8 cellular contexts compared by ENCODE assay signal in genomic region chr6:165729307-165729936, GRCh38.
DNase-seq lines count a peak whose midpoint lies in the region; ATAC-seq and TF ChIP-seq lines count a peak whose summit lies in the region.

No MANE protein-coding gene starts in this region.

- H3K4me3 ChIP-seq in CD8-positive, alpha-beta T cell (ENCODE audit: low read depth, low read length): no peak overlapping the region
- H3K4me3 ChIP-seq in LNCaP clone FGC (ENCODE audit: low read depth, low read length) (no peak overlapping the region), astrocyte of the spinal cord (ENCODE audit: low read depth, low read length) (no peak overlapping the region), lower lobe of right lung (no peak overlapping the region), vagina (no peak overlapping the region)

- no peaks in the 10 kb centered on the region for H3K9me3 Mint-ChIP-seq in CD8-positive, alpha-beta T cell

- H3K27me3 ChIP-seq in CD8-positive, alpha-beta T cell (ENCODE audit: insufficient read depth, low read length): no peaks in the 10 kb centered on the region
- H3K27me3 ChIP-seq in lower lobe of right lung (ENCODE audit: low read depth) (no peaks in the 10 kb centered on the region), vagina (no peaks in the 10 kb centered on the region)

- no peaks in the 10 kb centered on the region for H3K4me1 ChIP-seq in CD8-positive, alpha-beta T cell (ENCODE audit: insufficient read depth, low read length)
- H3K4me1 ChIP-seq in lower lobe of right lung (no peaks in the 10 kb centered on the region), vagina (no peaks in the 10 kb centered on the region)

- H3K27me3 Mint-ChIP-seq in CD8-positive, alpha-beta T cell (ENCODE audit: low read depth): peaks cover 13% of the 10 kb centered on the region

- TF ChIP-seq CTCF in CD8-positive, alpha-beta T cell (IDR thresholded peaks at IDR 0.05): peak; percentile 55
- peak; percentile 72 for TF ChIP-seq CTCF in LNCaP clone FGC (IDR thresholded peaks at IDR 0.05; ENCODE audit: control insufficient read depth, extremely low read depth, insufficient read depth)
- TF ChIP-seq CTCF in astrocyte of the spinal cord (IDR thresholded peaks at IDR 0.05; ENCODE audit: low read depth, low read length): peak; percentile 67
- TF ChIP-seq CTCF in lower lobe of right lung (IDR thresholded peaks at IDR 0.05): peak; percentile 80
- TF ChIP-seq CTCF in vagina (IDR thresholded peaks at IDR 0.05): peak; percentile 4 to 52 (median 26)

- H3K27ac Mint-ChIP-seq in CD8-positive, alpha-beta T cell: no peak overlapping the region

- intact Hi-C loops in CD8-positive, alpha-beta T cell (cut with DNase I, micrococcal nuclease): loop anchor here in 1 of 2 experiments (5.0 kb wide), 2 partner anchors 123 to 378 kb away; no protein-coding TSS in a partner anchor
- intact Hi-C loops in lower lobe of right lung (cut with DNase I): no loop called here
- intact Hi-C loops in vagina (cut with DNase I): no loop called here

- DNase-seq in CD8-positive, alpha-beta T cell: peak in 1 of 7 experiments; percentile 32
- no peak for DNase-seq in LNCaP clone FGC (ENCODE audit: low read depth)
- DNase-seq in astrocyte of the spinal cord (ENCODE audit: low read depth, low spot score): peak; percentile 8
- DNase-seq in lower lobe of right lung: no peak
- DNase-seq in vagina (ENCODE audit: extremely low spot score in 2 of 2): no peak
- no peak for DNase-seq in NCI-H2171 treated with DMSO at 0.1 percent for 48 hours (lab: John Stamatoyannopoulos, UW)

- in situ Hi-C loops in astrocyte of the spinal cord (cut with HindIII; ENCODE audit: low sequenced_read_pairs): no loop called here

- ATAC-seq in CD8-positive, alpha-beta T cell: no peak
- ATAC-seq in GM18868 (IDR thresholded peaks at IDR 0.05; ENCODE audit: unreplicated experiment): peak; percentile 33
- peak in 1 of 2 donors; percentile 63 for ATAC-seq in lower lobe of right lung
- ATAC-seq in HG03025 (IDR thresholded peaks at IDR 0.05; ENCODE audit: low FRiP score, unreplicated experiment): no peak

- H3K27ac ChIP-seq in CD8-positive, alpha-beta T cell (ENCODE audit: low read depth, low read length): no peak overlapping the region
- H3K27ac ChIP-seq in lower lobe of right lung: no peak overlapping the region
- H3K27ac ChIP-seq in vagina: no peak overlapping the region

- POLR2A ChIA-PET in CD8-positive, alpha-beta T cell (lab: Charles Lee): no interaction called here

- no peak overlapping the region for H3K4me3 Mint-ChIP-seq in CD8-positive, alpha-beta T cell

- H3K36me3 Mint-ChIP-seq in CD8-positive, alpha-beta T cell: no peaks in the 10 kb centered on the region

- H3K36me3 ChIP-seq in CD8-positive, alpha-beta T cell (ENCODE audit: insufficient read depth, low read length): no peaks in the 10 kb centered on the region
- H3K36me3 ChIP-seq in lower lobe of right lung (no peaks in the 10 kb centered on the region), vagina (no peaks in the 10 kb centered on the region)

- no peaks in the 10 kb centered on the region for H3K9me3 ChIP-seq in CD8-positive, alpha-beta T cell (ENCODE audit: low read length)
- H3K9me3 ChIP-seq in lower lobe of right lung: no peaks in the 10 kb centered on the region
- H3K9me3 ChIP-seq in vagina: no peaks in the 10 kb centered on the region

- no peak for TF ChIP-seq POLR2A in vagina (IDR thresholded peaks at IDR 0.05)

- CTCF ChIA-PET in CD8-positive, alpha-beta T cell (lab: Charles Lee): interaction anchor here (0.6 to 2.0 kb wide), 4 partner anchors 10 to 1074 kb away, joined by 3 to 7 read pairs (median 3); no protein-coding TSS in a partner anchor

- H3K4me1 Mint-ChIP-seq in CD8-positive, alpha-beta T cell (ENCODE audit: low read depth): no peaks in the 10 kb centered on the region

Comparison
In these comparisons a context has a peak if more than half of its experiments do, and no peak if none do; other contexts are left out.
1. CTCF ChIP-seq: peak in every context shown above with its lines; median percentile 80 in lower lobe of right lung; 72 in LNCaP clone FGC; 67 in astrocyte of the spinal cord; 55 in CD8-positive, alpha-beta T cell; 26 in vagina.